ENCODE assay signal across 1 cellular context in genomic region chr21:36164427-36164784, GRCh38.
A peak's percentile ranks its signal among the peaks of the same experiment; 100 is the strongest.
TF ChIP-seq lines count a peak whose summit lies in the region.

No MANE protein-coding gene starts in this region.

TF ChIP-seq in HepG2, 621 proteins besides CTCF, POLR2A, EP300 and RAD21 (continued from another document and continues in another):
- TF ChIP-seq, protein P1, sequence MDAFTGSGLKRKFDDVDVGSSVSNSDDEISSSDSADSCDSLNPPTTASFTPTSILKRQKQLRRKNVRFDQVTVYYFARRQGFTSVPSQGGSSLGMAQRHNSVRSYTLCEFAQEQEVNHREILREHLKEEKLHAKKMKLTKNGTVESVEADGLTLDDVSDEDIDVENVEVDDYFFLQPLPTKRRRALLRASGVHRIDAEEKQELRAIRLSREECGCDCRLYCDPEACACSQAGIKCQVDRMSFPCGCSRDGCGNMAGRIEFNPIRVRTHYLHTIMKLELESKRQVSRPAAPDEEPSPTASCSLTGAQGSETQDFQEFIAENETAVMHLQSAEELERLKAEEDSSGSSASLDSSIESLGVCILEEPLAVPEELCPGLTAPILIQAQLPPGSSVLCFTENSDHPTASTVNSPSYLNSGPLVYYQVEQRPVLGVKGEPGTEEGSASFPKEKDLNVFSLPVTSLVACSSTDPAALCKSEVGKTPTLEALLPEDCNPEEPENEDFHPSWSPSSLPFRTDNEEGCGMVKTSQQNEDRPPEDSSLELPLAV (CRISPR knock-in tag; conservative IDR thresholded peaks at IDR 0.05; ENCODE audit: low read depth), result no peak
- TF ChIP-seq SKIL (CRISPR knock-in tag; IDR thresholded peaks at IDR 0.05; ENCODE audit: borderline replicate concordance) (no peak), HNRNPUL1 (IDR thresholded peaks at IDR 0.05; ENCODE audit: low read depth, low read length) (no peak), ZNF777 (CRISPR knock-in tag; IDR thresholded peaks at IDR 0.05) (no peak), BCLAF1 (IDR thresholded peaks at IDR 0.05) (no peak), NR2F6 (IDR thresholded peaks at IDR 0.05) (peak; percentile 51), NR2F6 (CRISPR knock-in tag; IDR thresholded peaks at IDR 0.05) (peak; percentile 57; the same call in 1 of the 2 replicates), NFKBIZ (CRISPR knock-in tag; IDR thresholded peaks at IDR 0.05) (no peak), THAP11 (CRISPR knock-in tag; IDR thresholded peaks at IDR 0.05) (peak; percentile 50), LBX2 (CRISPR knock-in tag; IDR thresholded peaks at IDR 0.05; ENCODE audit: borderline replicate concordance) (no peak), ZFP41 (CRISPR knock-in tag; IDR thresholded peaks at IDR 0.05; ENCODE audit: borderline replicate concordance) (no peak), NKX3-1 (CRISPR knock-in tag; IDR thresholded peaks at IDR 0.05) (no peak), NBN (conservative IDR thresholded peaks at IDR 0.05) (no peak), PRMT3 (CRISPR knock-in tag; IDR thresholded peaks at IDR 0.05; ENCODE audit: borderline replicate concordance, low read depth) (no peak), RARA (CRISPR knock-in tag; IDR thresholded peaks at IDR 0.05) (peak; percentile 64), ZNF343 (CRISPR knock-in tag; IDR thresholded peaks at IDR 0.05) (no peak), ISX (CRISPR knock-in tag; conservative IDR thresholded peaks at IDR 0.05) (0 out of 2 replicates have a peak, but pooled peaks have one; percentile 28), ZNF800 (CRISPR knock-in tag; IDR thresholded peaks at IDR 0.05) (0 out of 2 replicates have a peak, but pooled peaks have one; percentile 59), KLF13 (CRISPR knock-in tag; IDR thresholded peaks at IDR 0.05) (no peak), ZNF414 (CRISPR knock-in tag; IDR thresholded peaks at IDR 0.05) (no peak), PAF1 (CRISPR knock-in tag; IDR thresholded peaks at IDR 0.05) (no peak), ZNF563 (CRISPR knock-in tag; IDR thresholded peaks at IDR 0.05) (no peak), ZNF136 (CRISPR knock-in tag; IDR thresholded peaks at IDR 0.05; ENCODE audit: low read depth) (no peak), TSC22D2 (CRISPR knock-in tag; IDR thresholded peaks at IDR 0.05; ENCODE audit: borderline replicate concordance) (no peak), SMAD9 (CRISPR knock-in tag; IDR thresholded peaks at IDR 0.05) (no peak), GABPB1 (CRISPR knock-in tag; IDR thresholded peaks at IDR 0.05) (peak; percentile 15; the same call in 1 of the 2 replicates), ETV6 (CRISPR knock-in tag; conservative IDR thresholded peaks at IDR 0.05) (no peak), ZNF235 (CRISPR knock-in tag; IDR thresholded peaks at IDR 0.05; ENCODE audit: borderline replicate concordance) (no peak), SOX5 (CRISPR knock-in tag; IDR thresholded peaks at IDR 0.05; ENCODE audit: borderline replicate concordance) (peak; percentile 47; the same call in 1 of the 2 replicates), ZBTB42 (CRISPR knock-in tag; IDR thresholded peaks at IDR 0.05) (no peak), ZNF512B (CRISPR knock-in tag; IDR thresholded peaks at IDR 0.05; ENCODE audit: borderline replicate concordance) (no peak), TEF (CRISPR knock-in tag; IDR thresholded peaks at IDR 0.05) (no peak), ZNF337 (CRISPR knock-in tag; IDR thresholded peaks at IDR 0.05; ENCODE audit: borderline replicate concordance, low read depth) (no peak), ZSCAN20 (CRISPR knock-in tag; IDR thresholded peaks at IDR 0.05; ENCODE audit: borderline replicate concordance) (0 out of 2 replicates have a peak, but pooled peaks have one; percentile 54), REXO4 (CRISPR knock-in tag; IDR thresholded peaks at IDR 0.05; ENCODE audit: borderline replicate concordance) (no peak), KDM5A (IDR thresholded peaks at IDR 0.05; ENCODE audit: borderline replicate concordance, low read length) (no peak), ZNF746 (CRISPR knock-in tag; IDR thresholded peaks at IDR 0.05) (no peak), TP53 (CRISPR knock-in tag; conservative IDR thresholded peaks at IDR 0.05) (no peak), HOXA9 (CRISPR knock-in tag; IDR thresholded peaks at IDR 0.05; ENCODE audit: borderline replicate concordance) (no peak), PBX2 (CRISPR knock-in tag; IDR thresholded peaks at IDR 0.05) (no peak), FOXP1 (IDR thresholded peaks at IDR 0.05) (no peak), FOXP1 (CRISPR knock-in tag; IDR thresholded peaks at IDR 0.05) (peak; percentile 69; the same call in 1 of the 2 replicates), SETDB1 (CRISPR knock-in tag; IDR thresholded peaks at IDR 0.05; ENCODE audit: borderline replicate concordance) (no peak), KMT2A (CRISPR knock-in tag; IDR thresholded peaks at IDR 0.05) (no peak)
- TF ChIP-seq, protein P2, sequence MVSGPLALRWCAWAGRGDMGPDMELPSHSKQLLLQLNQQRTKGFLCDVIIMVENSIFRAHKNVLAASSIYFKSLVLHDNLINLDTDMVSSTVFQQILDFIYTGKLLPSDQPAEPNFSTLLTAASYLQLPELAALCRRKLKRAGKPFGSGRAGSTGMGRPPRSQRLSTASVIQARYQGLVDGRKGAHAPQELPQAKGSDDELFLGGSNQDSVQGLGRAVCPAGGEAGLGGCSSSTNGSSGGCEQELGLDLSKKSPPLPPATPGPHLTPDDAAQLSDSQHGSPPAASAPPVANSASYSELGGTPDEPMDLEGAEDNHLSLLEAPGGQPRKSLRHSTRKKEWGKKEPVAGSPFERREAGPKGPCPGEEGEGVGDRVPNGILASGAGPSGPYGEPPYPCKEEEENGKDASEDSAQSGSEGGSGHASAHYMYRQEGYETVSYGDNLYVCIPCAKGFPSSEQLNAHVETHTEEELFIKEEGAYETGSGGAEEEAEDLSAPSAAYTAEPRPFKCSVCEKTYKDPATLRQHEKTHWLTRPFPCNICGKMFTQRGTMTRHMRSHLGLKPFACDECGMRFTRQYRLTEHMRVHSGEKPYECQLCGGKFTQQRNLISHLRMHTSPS (CRISPR knock-in tag; IDR thresholded peaks at IDR 0.05; ENCODE audit: low read depth), result no peak
- TF ChIP-seq, protein P3, sequence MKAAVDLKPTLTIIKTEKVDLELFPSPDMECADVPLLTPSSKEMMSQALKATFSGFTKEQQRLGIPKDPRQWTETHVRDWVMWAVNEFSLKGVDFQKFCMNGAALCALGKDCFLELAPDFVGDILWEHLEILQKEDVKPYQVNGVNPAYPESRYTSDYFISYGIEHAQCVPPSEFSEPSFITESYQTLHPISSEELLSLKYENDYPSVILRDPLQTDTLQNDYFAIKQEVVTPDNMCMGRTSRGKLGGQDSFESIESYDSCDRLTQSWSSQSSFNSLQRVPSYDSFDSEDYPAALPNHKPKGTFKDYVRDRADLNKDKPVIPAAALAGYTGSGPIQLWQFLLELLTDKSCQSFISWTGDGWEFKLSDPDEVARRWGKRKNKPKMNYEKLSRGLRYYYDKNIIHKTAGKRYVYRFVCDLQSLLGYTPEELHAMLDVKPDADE (CRISPR knock-in tag; IDR thresholded peaks at IDR 0.05), result no peak
